In genomic region chr1:94101613-94101940, GRCh38 we compare ENCODE assay signal across 19 cellular contexts. TPM values are rescaled to one million over a fixed set of nuclear protein-coding genes. Genes with fewer than 3 reads are reported as not detected.
DNase-seq lines count a peak whose midpoint lies in the region; ATAC-seq, FAIRE-seq and TF ChIP-seq lines count a peak whose summit lies in the region.
"Had no signal": no experiment of that assay in that cellular context is flagged by ENCODE, and none has a peak within 500 bp of the region (broad histone marks: within the 10 kb centered on the region; RNA-seq: fewer than 3 reads in every experiment).

No MANE protein-coding gene starts in this region.

- TF ChIP-seq POLR2A in breast epithelium (IDR thresholded peaks at IDR 0.05): no peak
- TF ChIP-seq POLR2A in body of pancreas (IDR thresholded peaks at IDR 0.05): no peak
- TF ChIP-seq POLR2A in H54 (IDR thresholded peaks at IDR 0.05; ENCODE audit: low read depth, low read length): no peak

- H2AFZ ChIP-seq in neuronal stem cell (ENCODE audit: low read length): no peak overlapping the region

- peak overlapping the region; percentile 73 to 74 for H3K27ac ChIP-seq in breast epithelium
- H3K27ac ChIP-seq in neuronal stem cell (replicated peaks; ENCODE audit: low read length): no peak overlapping the region
- no peak overlapping the region for H3K27ac ChIP-seq in body of pancreas
- H3K27ac ChIP-seq: colonic mucosa, pancreas, spleen had no signal

- H4K91ac ChIP-seq in neuronal stem cell (ENCODE audit: low read depth, low read length, poor library complexity): no peak overlapping the region

- H2BK5ac ChIP-seq in neuronal stem cell (ENCODE audit: low read length): no peak overlapping the region

- no peaks in the 10 kb centered on the region for H3K79me1 ChIP-seq in neuronal stem cell (ENCODE audit: low read depth, low read length)

- H3K27me3 ChIP-seq in breast epithelium: no peaks in the 10 kb centered on the region
- H3K27me3 ChIP-seq in bronchial epithelial cell (ENCODE audit: control insufficient read depth, insufficient read depth, low read length): no peaks in the 10 kb centered on the region
- H3K27me3 ChIP-seq in neuronal stem cell (ENCODE audit: control insufficient read depth in 3 of 3, insufficient read depth in 3 of 3, low read depth in 1 of 3, low read length in 3 of 3): no peaks in the 10 kb centered on the region
- H3K27me3 ChIP-seq in body of pancreas: no peaks in the 10 kb centered on the region
- H3K27me3 ChIP-seq: colonic mucosa, pancreas, transverse colon had no signal

- TF ChIP-seq CTCF in breast epithelium (IDR thresholded peaks at IDR 0.05) (no peak), MCF 10A (IDR thresholded peaks at IDR 0.05; ENCODE audit: unreplicated experiment) (no peak), bronchial epithelial cell (IDR thresholded peaks at IDR 0.05; ENCODE audit: insufficient read depth, low read length, severe bottlenecking) (no peak), body of pancreas (IDR thresholded peaks at IDR 0.05) (no peak), WTC11 (IDR thresholded peaks at IDR 0.05) (no peak)

- no peak overlapping the region for H3K4me2 ChIP-seq in neuronal stem cell (ENCODE audit: insufficient read depth, low read length, poor library complexity, severe bottlenecking)

- FAIRE-seq in bronchial epithelial cell (lab: Jason Lieb, UNC) (peak; percentile 84), H54 (lab: Jason Lieb, UNC) (no peak)
- FAIRE-seq: pancreas had no signal

- BruUV-seq in MCF 10A (replicated peaks; lab: Mats Ljungman, UMichigan): no TSS peak

- H3K36me3 ChIP-seq in breast epithelium: no peaks in the 10 kb centered on the region
- H3K36me3 ChIP-seq in bronchial epithelial cell (ENCODE audit: control insufficient read depth, insufficient read depth, low read length): no peaks in the 10 kb centered on the region
- H3K36me3 ChIP-seq in neuronal stem cell (replicated peaks in 1 of 2; ENCODE audit: control insufficient read depth in 2 of 2, insufficient read depth in 2 of 2, low read length in 2 of 2): no peaks in the 10 kb centered on the region
- no peaks in the 10 kb centered on the region for H3K36me3 ChIP-seq in body of pancreas (replicated peaks in 1 of 2; ENCODE audit: insufficient read depth in 1 of 2, low read depth in 2 of 2)
- H3K36me3 ChIP-seq: colonic mucosa, pancreas, spleen, transverse colon had no signal

- no peak overlapping the region for H3K4ac ChIP-seq in neuronal stem cell (ENCODE audit: low read length)

- H2BK15ac ChIP-seq in neuronal stem cell (ENCODE audit: low read length): peak overlapping the region; percentile 67

- H3K4me3 Mint-ChIP-seq in MCF 10A (ENCODE audit: unreplicated experiment) (no peak overlapping the region), WTC11 (no peak overlapping the region)
- H3K4me3 Mint-ChIP-seq: T-helper 2 cell treated with Interferon-gamma antibody and Interleukin-4, amounts not matched to agents 5 μg/mL and 100 μg/mL, for 36 hours had no signal

- DNase-seq in breast epithelium (ENCODE audit: low spot score in 2 of 2) (peak in 1 of 2 donors; percentile 30), MCF 10A (ENCODE audit: unreplicated experiment) (no peak), bronchial epithelial cell (ENCODE audit: low read depth) (no peak), neuronal stem cell (ENCODE audit: low spot score) (no peak), body of pancreas (no peak), H54 (ENCODE audit: insufficient read length, low spot score) (no peak), WTC11 (ENCODE audit: low spot score) (no peak)
- no peak for DNase-seq in activated effector memory CD4-positive, alpha-beta T cell treated with anti-CD3 and anti-CD28 coated beads, Interleukin-2, amount 50 U/mL, for 16 hours
- DNase-seq: activated effector memory CD4-positive, alpha-beta T cell treated with Interleukin-2 at 50 U/mL for 16 hours; colonic mucosa; left ventricle myocardium superior; NCI-H1436 treated with DMSO at 0.1 percent for 48 hours; pancreas; SIG-M5; spleen; transverse colon had no signal

- H3K9me3 Mint-ChIP-seq in MCF 10A (ENCODE audit: unreplicated experiment) (no peaks in the 10 kb centered on the region), WTC11 (no peaks in the 10 kb centered on the region)
- H3K9me3 Mint-ChIP-seq: T-helper 2 cell treated with Interferon-gamma antibody and Interleukin-4, amounts not matched to agents 5 μg/mL and 100 μg/mL, for 36 hours had no signal

- H3K4me1 ChIP-seq in breast epithelium: peaks cover 3 to 11% of the 10 kb centered on the region in 2 donors
- H3K4me1 ChIP-seq in neuronal stem cell (ENCODE audit: control insufficient read depth in 2 of 2, insufficient read depth in 1 of 2, low read depth in 1 of 2, low read length in 2 of 2): peaks cover 4 to 18% of the 10 kb centered on the region in 2 donors
- no peaks in the 10 kb centered on the region for H3K4me1 ChIP-seq in body of pancreas
- H3K4me1 ChIP-seq: colonic mucosa, pancreas had no signal

- no peak overlapping the region for H2BK12ac ChIP-seq in neuronal stem cell (ENCODE audit: low read length)

- no peak overlapping the region for H3K23ac ChIP-seq in neuronal stem cell (ENCODE audit: low read depth, low read length, poor library complexity)

- WGBS in neuronal stem cell (ENCODE audit: extremely low coverage in 2 of 2, insufficient read length in 2 of 2, insufficient replicate concordance in 1 of 2), 2 donors: no CpG with 5 or more reads among the region's 5 CpGs
- 68% methylated on average over 5 of the region's 5 CpGs; no CpG with 5 or more reads in 1 of the 2 donors for WGBS in body of pancreas, 2 donors

- POLR2A ChIA-PET in MCF 10A (lab: Yijun Ruan, JAX) (interaction anchor here (0.6 kb wide), 1 partner anchor 40 kb away, joined by 3 read pairs; no protein-coding TSS in a partner anchor), WTC11 (lab: Charles Lee) (no interaction called here)

- H3K9me3 ChIP-seq in breast epithelium (no peaks in the 10 kb centered on the region), neuronal stem cell (replicated peaks in 1 of 2; ENCODE audit: control insufficient read depth in 2 of 2, insufficient read depth in 1 of 2, low read depth in 1 of 2, low read length in 2 of 2) (no peaks in the 10 kb centered on the region), body of pancreas (no peaks in the 10 kb centered on the region)
- H3K9me3 ChIP-seq: colonic mucosa, pancreas, spleen, transverse colon had no signal

- H3K27me3 Mint-ChIP-seq in MCF 10A (ENCODE audit: insufficient read depth, unreplicated experiment): peaks cover 1% of the 10 kb centered on the region
- peaks cover 11% of the 10 kb centered on the region for H3K27me3 Mint-ChIP-seq in WTC11 (ENCODE audit: low read depth)

- no peak overlapping the region for H2BK120ac ChIP-seq in neuronal stem cell (ENCODE audit: low read depth, low read length)

- H4K8ac ChIP-seq in neuronal stem cell (ENCODE audit: low read depth, low read length): no peak overlapping the region

- peak overlapping the region; percentile 20 for H2AK5ac ChIP-seq in neuronal stem cell (ENCODE audit: low read depth, low read length)

- intact Hi-C loops in breast epithelium (cut with DNase I; ENCODE audit: low total_unique reads): no loop called here
- intact Hi-C loops in MCF 10A (cut with micrococcal nuclease): no loop called here
- intact Hi-C loops in body of pancreas (cut with DNase I): no loop called here

- CTCF ChIA-PET in MCF 10A (lab: Yijun Ruan, JAX): interaction anchor here (0.6 to 1.2 kb wide), 2 partner anchors 9 to 31 kb away, joined by 3 to 5 read pairs; no protein-coding TSS in a partner anchor
- CTCF ChIA-PET in WTC11 (lab: Charles Lee): interaction anchor here (0.8 to 1.1 kb wide), 2 partner anchors 38 to 57 kb away, joined by 3 read pairs; no protein-coding TSS in a partner anchor

- H3K36me3 Mint-ChIP-seq in MCF 10A (ENCODE audit: insufficient read depth, unreplicated experiment) (no peaks in the 10 kb centered on the region), WTC11 (no peaks in the 10 kb centered on the region)
- H3K36me3 Mint-ChIP-seq: CD14-positive monocyte had no signal

- H3K9ac ChIP-seq in neuronal stem cell (ENCODE audit: low read depth, low read length, poor library complexity): no peak overlapping the region

- H3K27ac Mint-ChIP-seq in MCF 10A (ENCODE audit: low read depth, unreplicated experiment) (no peak overlapping the region), WTC11 (no peak overlapping the region)
- H3K27ac Mint-ChIP-seq: T-helper 2 cell treated with Interferon-gamma antibody and Interleukin-4, amounts not matched to agents 5 μg/mL and 100 μg/mL, for 36 hours had no signal

- H3K4me1 Mint-ChIP-seq in MCF 10A (ENCODE audit: insufficient read depth, unreplicated experiment) (no peaks in the 10 kb centered on the region), WTC11 (peaks cover 32% of the 10 kb centered on the region)

- H3K14ac ChIP-seq in neuronal stem cell (ENCODE audit: low read length): no peak overlapping the region

- ATAC-seq in body of pancreas (no peak), WTC11 (no peak)
- ATAC-seq: activated CD4-positive, CD25-positive, alpha-beta regulatory T cell treated with anti-CD3 and anti-CD28 coated beads, Interleukin-2, amount 50 U/mL, for 24 hours; left ventricle myocardium superior; pancreas had no signal

- peak overlapping the region; percentile 41 for H3K18ac ChIP-seq in neuronal stem cell (ENCODE audit: low read length)

- H3K4me3 ChIP-seq in breast epithelium (peak overlapping the region in 1 of 3 donors; percentile 31), bronchial epithelial cell (ENCODE audit: low read depth, low read length) (no peak overlapping the region), neuronal stem cell (ENCODE audit: low read length in 2 of 2) (no peak overlapping the region), body of pancreas (no peak overlapping the region)
- H3K4me3 ChIP-seq: colonic mucosa, pancreas, spleen, transverse colon had no signal

TF ChIP-seq in WTC11, 78 proteins besides CTCF, POLR2A, EP300 and RAD21 (continues in another document):
- TF ChIP-seq PRRX2 (CRISPR knock-in tag; IDR thresholded peaks at IDR 0.05): no peak
- TF ChIP-seq ETV6 (CRISPR knock-in tag; IDR thresholded peaks at IDR 0.05): no peak

RNA-seq across cellular contexts. Expression of gene ABCA4, which starts 19.4 kb away (rescaled TPM):
- total RNA-seq in breast epithelium (1 to 10 TPM in 2 of 3 donors, under 1 TPM in 1; 0.16 to 3.5 (median 1.3) TPM), MCF 10A (2022) (0.20 TPM in 1 of 2 replicates, not detected in the other), bronchial epithelial cell (under 0.01 and 1.4 TPM in 2 replicates), body of pancreas (under 1 TPM; under 0.01 TPM), WTC11 (2021) (0.09 to 0.21 TPM (median 0.16 TPM) in 3 replicates)
- 0.71 TPM for polyA plus RNA-seq in neuronal stem cell (2013, experiment 1 of 2)
- 0.66 TPM for polyA plus RNA-seq in neuronal stem cell (2013, experiment 2 of 2)
- polyA plus RNA-seq: CD14-positive monocyte had no signal

Comparison
In these comparisons a context has a peak if more than half of its experiments do, and no peak if none do; other contexts are left out.
1. H3K27ac ChIP-seq: peak in breast epithelium (2 of 2); none in neuronal stem cell (single experiment) and body of pancreas (0 of 4).